Comparison of ENCODE assay signal across 14 cellular contexts in genomic region chr20:44180814-44181213, GRCh38. TPM values are rescaled to one million over a fixed set of nuclear protein-coding genes. Genes with fewer than 3 reads are reported as not detected.
DNase-seq lines count a peak whose midpoint lies in the region; ATAC-seq, FAIRE-seq and TF ChIP-seq lines count a peak whose summit lies in the region.
"Had no signal": no experiment of that assay in that cellular context is flagged by ENCODE, and none has a peak within 500 bp of the region (broad histone marks: within the 10 kb centered on the region; RNA-seq: fewer than 3 reads in every experiment).

No MANE protein-coding gene starts in this region.

- peaks cover 5% of the 10 kb centered on the region for H3F3A ChIP-seq in smooth muscle cell (ENCODE audit: low read depth)

- H3K4me1 ChIP-seq in HUES64 (ENCODE audit: insufficient read depth, low read length), result peaks cover 15% of the 10 kb centered on the region
- peaks cover 0 to 7% of the 10 kb centered on the region in 2 donors for H3K4me1 ChIP-seq in esophagus (ENCODE audit: control insufficient read depth in 2 of 2, insufficient read depth in 2 of 2, low read length in 1 of 2)
- peaks cover 57% of the 10 kb centered on the region for H3K4me1 ChIP-seq in keratinocyte (ENCODE audit: control insufficient read depth, extremely low read depth, insufficient read depth, low read length)
- H3K4me1 ChIP-seq in smooth muscle cell (ENCODE audit: low read depth), result peaks cover 15% of the 10 kb centered on the region
- no peaks in the 10 kb centered on the region for H3K4me1 ChIP-seq in kidney (ENCODE audit: control insufficient read depth in 1 of 2, insufficient read depth in 1 of 2, low read depth in 1 of 2, low read length in 2 of 2)

- no peak for TF ChIP-seq CTCF in keratinocyte (optimal IDR thresholded peaks at IDR 0.05 in 1 of 3, IDR thresholded peaks at IDR 0.05 in 1 of 3, conservative IDR thresholded peaks at IDR 0.05 in 1 of 3; ENCODE audit: extremely low read depth in 1 of 3, insufficient read depth in 2 of 3, low read length in 3 of 3)
- no peak for TF ChIP-seq CTCF in smooth muscle cell (IDR thresholded peaks at IDR 0.05; ENCODE audit: borderline replicate concordance, insufficient read depth, poor library complexity, severe bottlenecking)
- no peak for TF ChIP-seq CTCF in kidney (IDR thresholded peaks at IDR 0.05; ENCODE audit: borderline replicate concordance, extremely low read depth, insufficient read depth)

- peak overlapping the region; percentile 36 for H2AFZ ChIP-seq in keratinocyte (ENCODE audit: control insufficient read depth, low read length)
- H2AFZ ChIP-seq in smooth muscle cell (ENCODE audit: low read depth), result peak overlapping the region; percentile 74

- H3K4me2 ChIP-seq in keratinocyte (ENCODE audit: control insufficient read depth, extremely low read depth, insufficient read depth, low read depth, low read length) (peak overlapping the region; percentile 66), smooth muscle cell (peak overlapping the region; percentile 80)

- H3K9ac ChIP-seq in HUES64 (ENCODE audit: low read depth, low read length) (peak overlapping the region; percentile 37; the same call in 1 of the 2 replicates), keratinocyte (ENCODE audit: control insufficient read depth, extremely low read depth, insufficient read depth, low read length) (peak overlapping the region; percentile 0), smooth muscle cell (ENCODE audit: low read depth) (peak overlapping the region; percentile 4), kidney (ENCODE audit: low read length in 2 of 2) (no peak overlapping the region)

- no peaks in the 10 kb centered on the region for H3K9me1 ChIP-seq in keratinocyte (ENCODE audit: control insufficient read depth, extremely low read depth, insufficient read depth, low read length)

- H3K27me3 ChIP-seq in HUES64 (ENCODE audit: insufficient read depth, low read length), result no peaks in the 10 kb centered on the region
- H3K27me3 ChIP-seq in esophagus (ENCODE audit: control insufficient read depth in 1 of 2, insufficient read depth in 2 of 2, low read length in 2 of 2), result no peaks in the 10 kb centered on the region
- H3K27me3 ChIP-seq in keratinocyte (ENCODE audit: control insufficient read depth, extremely low read depth, insufficient read depth, low read length), result no peaks in the 10 kb centered on the region
- no peaks in the 10 kb centered on the region for H3K27me3 ChIP-seq in smooth muscle cell (ENCODE audit: low read depth)

- no peaks in the 10 kb centered on the region for H3K36me3 ChIP-seq in HUES64 (ENCODE audit: insufficient read depth, low read length)
- H3K36me3 ChIP-seq in esophagus (ENCODE audit: control insufficient read depth in 2 of 2, insufficient read depth in 2 of 2, low read length in 1 of 2), result no peaks in the 10 kb centered on the region
- no peaks in the 10 kb centered on the region for H3K36me3 ChIP-seq in keratinocyte (ENCODE audit: control insufficient read depth in 2 of 2, extremely low read depth in 1 of 2, insufficient read depth in 2 of 2, low read length in 2 of 2)
- H3K36me3 ChIP-seq in smooth muscle cell (ENCODE audit: low read depth), result no peaks in the 10 kb centered on the region
- no peaks in the 10 kb centered on the region for H3K36me3 ChIP-seq in kidney (ENCODE audit: control insufficient read depth in 1 of 2, insufficient read depth in 2 of 2, low read length in 2 of 2)

- intact Hi-C loops in kidney (cut with DNase I), result no loop called here

- FAIRE-seq in keratinocyte (lab: Jason Lieb, UNC), result no peak
- no peak for FAIRE-seq in kidney (lab: Jason Lieb, UNC)
- FAIRE-seq: colon had no signal

- dilution Hi-C loops in keratinocyte (cut with MboI; ENCODE audit: extremely low pct_ligation_motif_present, low sequenced_read_pairs), result no loop called here

- 59% methylated on average over 9 of the region's 9 CpGs for WGBS in HUES64
- WGBS in esophagus, 2 donors, result 22 to 30% methylated on average over 9 of the region's 9 CpGs
- WGBS in smooth muscle cell (ENCODE audit: low lambda C conversion rate), result 8% methylated on average over 9 of the region's 9 CpGs

- DNase-seq in keratinocyte (ENCODE audit: low read depth, low spot score) (no peak), smooth muscle cell (lab: John Stamatoyannopoulos, UW; ENCODE audit: unreplicated experiment) (no peak), kidney (no peak)
- DNase-seq in activated T-cell treated with anti-CD3 and anti-CD28 coated beads, Interleukin-2, amount 50 U/mL, for 48 hours, result no peak
- DNase-seq: activated CD4-positive, alpha-beta T cell treated with anti-CD3 and anti-CD28 coated beads, Interleukin-2, amount 50 U/mL, for 4 hours; activated naive CD4-positive, alpha-beta T cell treated with anti-CD3 and anti-CD28 coated beads, Interleukin-2, amount 50 U/mL, for 16 hours; CD4-positive, alpha-beta memory T cell; NCI-H187 treated with DMSO at 0.1 percent for 48 hours; T-cell had no signal

- H3K4me3 ChIP-seq in HUES64 (ENCODE audit: low read length), result no peak overlapping the region
- H3K4me3 ChIP-seq in esophagus (ENCODE audit: low read depth in 1 of 2, low read length in 2 of 2), result no peak overlapping the region
- peak overlapping the region in 1 of 3 experiments; percentile 25 for H3K4me3 ChIP-seq in keratinocyte (ENCODE audit: control insufficient read depth in 2 of 3, extremely low read depth in 1 of 3, insufficient read depth in 2 of 3, low read depth in 1 of 3, low read length in 3 of 3)
- H3K4me3 ChIP-seq in smooth muscle cell, result peak overlapping the region; percentile 26
- H3K4me3 ChIP-seq in kidney (ENCODE audit: low read length in 2 of 2), result no peak overlapping the region

- H3K27ac ChIP-seq in HUES64 (ENCODE audit: low read depth, low read length), result 0 out of 2 replicates have a peak overlapping the region, but pooled peaks have one; percentile 32
- peak overlapping the region; percentile 52 to 72 for H3K27ac ChIP-seq in esophagus (ENCODE audit: low read depth in 2 of 2, low read length in 1 of 2)
- H3K27ac ChIP-seq in keratinocyte (ENCODE audit: control insufficient read depth, insufficient read depth, low read length), result no peak overlapping the region
- peak overlapping the region; percentile 62 for H3K27ac ChIP-seq in smooth muscle cell (ENCODE audit: low read depth)
- no peak overlapping the region for H3K27ac ChIP-seq in kidney (ENCODE audit: low read depth in 2 of 2, low read length in 2 of 2)

- ATAC-seq in GM19397 (IDR thresholded peaks at IDR 0.05; ENCODE audit: unreplicated experiment), result no peak
- ATAC-seq in HG03520 (IDR thresholded peaks at IDR 0.05; ENCODE audit: unreplicated experiment), result no peak
- ATAC-seq: T-cell had no signal

- H3K9me3 ChIP-seq in HUES64 (ENCODE audit: insufficient read depth, low read depth, low read length), result no peaks in the 10 kb centered on the region
- H3K9me3 ChIP-seq in esophagus (ENCODE audit: control insufficient read depth in 2 of 2, insufficient read depth in 1 of 2, low read depth in 1 of 2, low read length in 1 of 2), result no peaks in the 10 kb centered on the region
- no peaks in the 10 kb centered on the region for H3K9me3 ChIP-seq in keratinocyte (ENCODE audit: control insufficient read depth, low read depth, low read length)
- H3K9me3 ChIP-seq in smooth muscle cell (replicated peaks; ENCODE audit: low read depth), result no peaks in the 10 kb centered on the region
- no peaks in the 10 kb centered on the region for H3K9me3 ChIP-seq in kidney (ENCODE audit: control insufficient read depth in 1 of 2, low read length in 2 of 2)

- H3K79me2 ChIP-seq in keratinocyte (ENCODE audit: control insufficient read depth, insufficient read depth, low read length), result peaks cover 10% of the 10 kb centered on the region
- peaks cover 13% of the 10 kb centered on the region for H3K79me2 ChIP-seq in smooth muscle cell (ENCODE audit: low read depth)

- H4K20me1 ChIP-seq in keratinocyte (ENCODE audit: control insufficient read depth, extremely low read depth, insufficient read depth, low read length), result no peaks in the 10 kb centered on the region
- no peaks in the 10 kb centered on the region for H4K20me1 ChIP-seq in smooth muscle cell (ENCODE audit: low read depth)

RNA-seq across cellular contexts. Expression of gene JPH2, which starts 6.2 kb away (rescaled TPM):
- 0.55 TPM for polyA plus RNA-seq in HUES64 (2013, experiment 1 of 2)
- 0.89 TPM for polyA plus RNA-seq in HUES64 (2013, experiment 2 of 2)
- 1 to 10 TPM; 4.2 to 4.9 TPM for polyA plus RNA-seq in esophagus
- polyA plus RNA-seq in keratinocyte, result 2.5 to 2.9 TPM (median 2.8 TPM) in 3 replicates
- polyA plus RNA-seq in keratinocyte (2011; ENCODE audit: low read depth), result 0.45 TPM
- 1.4 and 2.4 TPM in 2 replicates for polyA plus RNA-seq in keratinocyte (2011; cell fraction: cytosol; rRNA removed)
- 3.6 and 6.7 TPM in 2 replicates for polyA plus RNA-seq in keratinocyte (2011; cell fraction: nucleus; rRNA removed)
- 2.0 and 4.1 TPM in 2 replicates for polyA plus RNA-seq in keratinocyte (2012; ENCODE audit: low replicate concordance)
- polyA minus RNA-seq in keratinocyte, result 4.6 to 7.2 TPM (median 6.0 TPM) in 3 replicates
- 5.4 TPM for polyA minus RNA-seq in keratinocyte (2011; cell fraction: cytosol; rRNA and poly(A)+ RNA removed)
- 3.9 and 7.4 TPM in 2 replicates for polyA minus RNA-seq in keratinocyte (2011; cell fraction: nucleus; rRNA and poly(A)+ RNA removed)
- total RNA-seq in smooth muscle cell, result 3.9 and 4.4 TPM in 2 replicates
- polyA plus RNA-seq in smooth muscle cell, result 6.0 and 7.4 TPM in 2 replicates
- 11.4 TPM for total RNA-seq in kidney
- polyA plus RNA-seq in kidney (ENCODE audit: insufficient read depth, low read depth, low replicate concordance), result 2.5 TPM
- total RNA-seq: CD4-positive, alpha-beta memory T cell had no signal
- polyA plus RNA-seq: CD4-positive, alpha-beta memory T cell had no signal

RNA-seq across cellular contexts. Expression of gene OSER1, which starts 29.8 kb away (rescaled TPM):
- 28.1 TPM for polyA plus RNA-seq in HUES64 (2013, experiment 1 of 2)
- 29.9 TPM for polyA plus RNA-seq in HUES64 (2013, experiment 2 of 2)
- polyA plus RNA-seq in esophagus, result 10 to 100 TPM; 27.6 to 33.7 TPM
- polyA plus RNA-seq in keratinocyte, result 33.5 to 41.5 TPM (median 34.9 TPM) in 3 replicates
- 33.0 TPM for polyA plus RNA-seq in keratinocyte (2011; ENCODE audit: low read depth)
- 20.7 and 35.6 TPM in 2 replicates for polyA plus RNA-seq in keratinocyte (2011; cell fraction: cytosol; rRNA removed)
- 60.0 and 60.2 TPM in 2 replicates for polyA plus RNA-seq in keratinocyte (2011; cell fraction: nucleus; rRNA removed)
- polyA plus RNA-seq in keratinocyte (2012; ENCODE audit: low replicate concordance), result 21.4 and 76.0 TPM in 2 replicates
- polyA minus RNA-seq in keratinocyte, result 17.3 to 21.4 TPM (median 17.9 TPM) in 3 replicates
- 12.9 TPM for polyA minus RNA-seq in keratinocyte (2011; cell fraction: cytosol; rRNA and poly(A)+ RNA removed)
- polyA minus RNA-seq in keratinocyte (2011; cell fraction: nucleus; rRNA and poly(A)+ RNA removed), result 8.9 and 12.3 TPM in 2 replicates
- 32.8 and 42.3 TPM in 2 replicates for total RNA-seq in smooth muscle cell
- 33.1 and 37.6 TPM in 2 replicates for polyA plus RNA-seq in smooth muscle cell
- 33.5 TPM for total RNA-seq in kidney
- polyA plus RNA-seq in kidney (ENCODE audit: insufficient read depth, low read depth, low replicate concordance), result 29.3 TPM

Comparison
In these comparisons a context has a peak if more than half of its experiments do, and no peak if none do; other contexts are left out.
1. H3K27ac ChIP-seq: peak in HUES64 (single experiment), esophagus (2 of 2) and smooth muscle cell (single experiment); none in keratinocyte (single experiment) and kidney (0 of 2).
2. H3K9ac ChIP-seq: peak in HUES64 (single experiment), keratinocyte (single experiment) and smooth muscle cell (single experiment); none in kidney (0 of 2).